In genomic region chr10:78712147-78712546, GRCh38 we compare ENCODE assay signal across 1 cellular context.
TF ChIP-seq lines count a peak whose summit lies in the region.

No MANE protein-coding gene starts in this region.

TF ChIP-seq in SK-N-SH treated with all-trans-retinoic acid at 6 μM for 48 hours, 23 proteins besides CTCF, POLR2A, EP300 and RAD21 (continued from another document):
- TF ChIP-seq POU6F1 (CRISPR knock-in tag; IDR thresholded peaks at IDR 0.05; ENCODE audit: borderline replicate concordance, low read depth) = no peak
- no peak for TF ChIP-seq ZFP30 (CRISPR knock-in tag; IDR thresholded peaks at IDR 0.05)
